ENCODE assay signal across 6 cellular contexts in genomic region chr18:30072609-30073385, GRCh38.
"Had no signal": no experiment of that assay in that cellular context is flagged by ENCODE, and none has a peak within 500 bp of the region (broad histone marks: within the 10 kb centered on the region; RNA-seq: fewer than 3 reads in every experiment).

No MANE protein-coding gene starts in this region.

- H3K9ac ChIP-seq: KMS-11 had no signal

- H3K4me2 ChIP-seq: KMS-11 had no signal

- H3K27ac ChIP-seq: HL-60, KMS-11 had no signal

- DNase-seq: IMR-90, KBM-7, KG1 had no signal

- FAIRE-seq: HTR-8/SVneo had no signal
